22 cellular contexts compared by ENCODE assay signal in genomic region chr3:120608506-120608905, GRCh38. TPM values are rescaled to one million over a fixed set of nuclear protein-coding genes. Genes with fewer than 3 reads are reported as not detected.
DNase-seq lines count a peak whose midpoint lies in the region; FAIRE-seq and TF ChIP-seq lines count a peak whose summit lies in the region.
"Had no signal": no experiment of that assay in that cellular context is flagged by ENCODE, and none has a peak within 500 bp of the region (broad histone marks: within the 10 kb centered on the region; RNA-seq: fewer than 3 reads in every experiment).

No MANE protein-coding gene starts in this region.

- TF ChIP-seq RAD21 in SK-N-SH (IDR thresholded peaks at IDR 0.05; ENCODE audit: low read length) = peak; percentile 43

- DNase-seq in D721Med (ENCODE audit: insufficient read length, low spot score) = no peak
- peak; percentile 87 for DNase-seq in NCI-H82 (lab: John Stamatoyannopoulos, UW)
- peak; percentile 50 for DNase-seq in SK-N-SH
- peak; percentile 62 for DNase-seq in cerebellum (ENCODE audit: low spot score)
- DNase-seq in kidney tubule cell (ENCODE audit: low spot score) = no peak
- no peak for DNase-seq in dedifferentiated amniotic fluid mesenchymal stem cell (ENCODE audit: extremely low spot score)
- DNase-seq in LoVo (ENCODE audit: low spot score) = no peak
- DNase-seq in DMS79 (lab: John Stamatoyannopoulos, UW) = no peak
- DNase-seq: 8988T; ACHN; AML-193; Calu3; CD4-positive, alpha-beta memory T cell; COR-L47; DMS153; EL; GF-D8; H9 had no signal

- no peak overlapping the region for H3K9ac ChIP-seq in SK-N-SH

- no peaks in the 10 kb centered on the region for H4K20me1 ChIP-seq in SK-N-SH (ENCODE audit: insufficient read depth)

- no peak overlapping the region for H3K4me3 ChIP-seq in SK-N-SH (ENCODE audit: low read depth in 2 of 2, low read length in 1 of 2)
- H3K4me3 ChIP-seq: A549, GM23338 had no signal

- peaks cover 0 to 8% of the 10 kb centered on the region in 2 experiments; a peak in 2 of 4 replicates for H3K4me1 ChIP-seq in SK-N-SH (ENCODE audit: control insufficient read depth in 1 of 2, insufficient read depth in 2 of 2, low read depth in 1 of 2, low read length in 1 of 2)
- H3K4me1 ChIP-seq: A549 had no signal

- H3K4me2 ChIP-seq in SK-N-SH = no peak overlapping the region
- H3K4me2 ChIP-seq: A549, GM23338 had no signal

- 0 out of 2 replicates have a peak overlapping the region, but pooled peaks have one; percentile 0 for H2AFZ ChIP-seq in SK-N-SH (ENCODE audit: low read depth)
- H2AFZ ChIP-seq: GM23338 had no signal

- 50% methylated on average over 4 of the region's 4 CpGs for WGBS in SK-N-SH (ENCODE audit: low lambda C conversion rate)

- H3F3A ChIP-seq in SK-N-SH (replicated peaks; ENCODE audit: insufficient read depth) = no peaks in the 10 kb centered on the region

- no peaks in the 10 kb centered on the region for H3K9me2 ChIP-seq in SK-N-SH

- no peaks in the 10 kb centered on the region for H3K27me3 ChIP-seq in SK-N-SH (ENCODE audit: insufficient read depth)

- no peaks in the 10 kb centered on the region for H3K36me3 ChIP-seq in SK-N-SH (replicated peaks in 1 of 2; ENCODE audit: control insufficient read depth in 1 of 2, insufficient read depth in 2 of 2, low read length in 1 of 2)

- TF ChIP-seq CTCF in D721Med (IDR thresholded peaks at IDR 0.05; ENCODE audit: insufficient read depth, missing control alignments) (no peak), SK-N-SH (IDR thresholded peaks at IDR 0.05) (no peak)

- peak; percentile 60 for FAIRE-seq in D721Med (lab: Jason Lieb, UNC)
- FAIRE-seq: A549, GM12891, GM18507 had no signal

- CTCF ChIA-PET in SK-N-SH (lab: Yijun Ruan, JAX) = interaction anchor here (0.7 to 1.3 kb wide), 3 partner anchors 74 to 187 kb away, joined by 3 to 6 read pairs (median 3); partner anchors contain the start of genes GTF2E1, HGD and RABL3

- POLR2A ChIA-PET in SK-N-SH (lab: Yijun Ruan, JAX) = interaction anchor here (0.6 to 1.5 kb wide), 4 partner anchors 13 to 299 kb away, joined by 3 to 8 read pairs (median 4); partner anchors contain the start of genes HGD, NDUFB4 and STXBP5L

- no peaks in the 10 kb centered on the region for H3K79me2 ChIP-seq in SK-N-SH (ENCODE audit: insufficient read depth)

- H3K27ac ChIP-seq in SK-N-SH (ENCODE audit: low read depth in 2 of 2, low read length in 1 of 2) = peak overlapping the region in 1 of 2 experiments; percentile 98; a peak in 2 of 4 replicates
- H3K27ac ChIP-seq: A549 had no signal

- TF ChIP-seq EP300 in SK-N-SH (IDR thresholded peaks at IDR 0.05; ENCODE audit: borderline replicate concordance in 1 of 2, low read depth in 1 of 2, low read length in 1 of 2) = peak in 1 of 2 experiments; percentile 98; a peak in 2 of 4 replicates

- no peaks in the 10 kb centered on the region for H3K9me3 ChIP-seq in SK-N-SH
- H3K9me3 ChIP-seq: A549 had no signal

TF ChIP-seq in SK-N-SH, 30 proteins besides CTCF, POLR2A, EP300 and RAD21 (continues in another document):
- TF ChIP-seq RCOR1 (IDR thresholded peaks at IDR 0.05; ENCODE audit: low read length) (peak; percentile 98), FOXM1 (IDR thresholded peaks at IDR 0.05; ENCODE audit: low read depth) (no peak), GABPA (IDR thresholded peaks at IDR 0.05; ENCODE audit: low read depth) (no peak), CHD2 (IDR thresholded peaks at IDR 0.05; ENCODE audit: low read length, partially characterized antibody) (peak; percentile 87), TEAD4 (IDR thresholded peaks at IDR 0.05; ENCODE audit: borderline replicate concordance, insufficient read depth) (no peak), SIN3A (IDR thresholded peaks at IDR 0.05; ENCODE audit: borderline replicate concordance, low read depth, low read length) (no peak), RXRA (IDR thresholded peaks at IDR 0.05; ENCODE audit: borderline replicate concordance, low read depth) (no peak), YY1 (IDR thresholded peaks at IDR 0.05; ENCODE audit: low read depth) (no peak), JUND (IDR thresholded peaks at IDR 0.05) (no peak), POLR2AphosphoS5 (IDR thresholded peaks at IDR 0.05; ENCODE audit: low read depth, low read length) (peak; percentile 23; the same call in 1 of the 2 replicates), ELF1 (IDR thresholded peaks at IDR 0.05) (no peak), REST (IDR thresholded peaks at IDR 0.05; ENCODE audit: low read depth, low read length) (no peak), MXI1 (IDR thresholded peaks at IDR 0.05; ENCODE audit: low read depth, low read length) (0 out of 2 replicates have a peak, but pooled peaks have one; percentile 53), TCF12 (IDR thresholded peaks at IDR 0.05) (peak; percentile 53), FOXJ3 (CRISPR knock-in tag; IDR thresholded peaks at IDR 0.05) (peak; percentile 96), SMC3 (IDR thresholded peaks at IDR 0.05; ENCODE audit: low read depth, low read length) (no peak; the same call in 1 of the 2 replicates), NRF1 (IDR thresholded peaks at IDR 0.05; ENCODE audit: low read depth, low read length) (no peak), RFX5 (IDR thresholded peaks at IDR 0.05; ENCODE audit: low read length) (no peak), PBX3 (IDR thresholded peaks at IDR 0.05) (no peak), GATA2 (CRISPR knock-in tag; IDR thresholded peaks at IDR 0.05) (peak; percentile 98), MEF2A (IDR thresholded peaks at IDR 0.05; ENCODE audit: borderline replicate concordance, low read depth) (no peak)
- TF ChIP-seq, protein P1, sequence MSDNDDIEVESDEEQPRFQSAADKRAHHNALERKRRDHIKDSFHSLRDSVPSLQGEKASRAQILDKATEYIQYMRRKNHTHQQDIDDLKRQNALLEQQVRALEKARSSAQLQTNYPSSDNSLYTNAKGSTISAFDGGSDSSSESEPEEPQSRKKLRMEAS (IDR thresholded peaks at IDR 0.05; ENCODE audit: low read depth) = no peak
- TF ChIP-seq, protein P2, sequence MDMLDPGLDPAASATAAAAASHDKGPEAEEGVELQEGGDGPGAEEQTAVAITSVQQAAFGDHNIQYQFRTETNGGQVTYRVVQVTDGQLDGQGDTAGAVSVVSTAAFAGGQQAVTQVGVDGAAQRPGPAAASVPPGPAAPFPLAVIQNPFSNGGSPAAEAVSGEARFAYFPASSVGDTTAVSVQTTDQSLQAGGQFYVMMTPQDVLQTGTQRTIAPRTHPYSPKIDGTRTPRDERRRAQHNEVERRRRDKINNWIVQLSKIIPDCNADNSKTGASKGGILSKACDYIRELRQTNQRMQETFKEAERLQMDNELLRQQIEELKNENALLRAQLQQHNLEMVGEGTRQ (IDR thresholded peaks at IDR 0.05; ENCODE audit: borderline replicate concordance, low read depth, low read length) = no peak
- TF ChIP-seq, protein P3, sequence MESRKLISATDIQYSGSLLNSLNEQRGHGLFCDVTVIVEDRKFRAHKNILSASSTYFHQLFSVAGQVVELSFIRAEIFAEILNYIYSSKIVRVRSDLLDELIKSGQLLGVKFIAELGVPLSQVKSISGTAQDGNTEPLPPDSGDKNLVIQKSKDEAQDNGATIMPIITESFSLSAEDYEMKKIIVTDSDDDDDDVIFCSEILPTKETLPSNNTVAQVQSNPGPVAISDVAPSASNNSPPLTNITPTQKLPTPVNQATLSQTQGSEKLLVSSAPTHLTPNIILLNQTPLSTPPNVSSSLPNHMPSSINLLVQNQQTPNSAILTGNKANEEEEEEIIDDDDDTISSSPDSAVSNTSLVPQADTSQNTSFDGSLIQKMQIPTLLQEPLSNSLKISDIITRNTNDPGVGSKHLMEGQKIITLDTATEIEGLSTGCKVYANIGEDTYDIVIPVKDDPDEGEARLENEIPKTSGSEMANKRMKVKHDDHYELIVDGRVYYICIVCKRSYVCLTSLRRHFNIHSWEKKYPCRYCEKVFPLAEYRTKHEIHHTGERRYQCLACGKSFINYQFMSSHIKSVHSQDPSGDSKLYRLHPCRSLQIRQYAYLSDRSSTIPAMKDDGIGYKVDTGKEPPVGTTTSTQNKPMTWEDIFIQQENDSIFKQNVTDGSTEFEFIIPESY (IDR thresholded peaks at IDR 0.05; ENCODE audit: borderline replicate concordance, low read depth) = no peak

RNA-seq across cellular contexts. Expression of gene NDUFB4, which starts 12.4 kb away (rescaled TPM):
- polyA plus RNA-seq in SK-N-SH (2012; rRNA removed) = 239 and 332 TPM in 2 replicates
- 277 and 293 TPM in 2 replicates for polyA plus RNA-seq in SK-N-SH (2012; cell fraction: cytosol; rRNA removed)
- polyA plus RNA-seq in SK-N-SH (2012; cell fraction: nucleus; rRNA removed) = 112 and 123 TPM in 2 replicates
- total RNA-seq in cerebellum = 40.5 TPM

Comparison
In these comparisons a context has a peak if more than half of its experiments do, and no peak if none do; other contexts are left out.
1. DNase-seq: peak in NCI-H82 (single experiment), SK-N-SH (single experiment) and cerebellum (single experiment); none in D721Med (single experiment), kidney tubule cell (single experiment), dedifferentiated amniotic fluid mesenchymal stem cell (single experiment), LoVo (single experiment) and DMS79 (single experiment).